Comparison of ENCODE assay signal across 12 cellular contexts in the genomic region with DNA sequence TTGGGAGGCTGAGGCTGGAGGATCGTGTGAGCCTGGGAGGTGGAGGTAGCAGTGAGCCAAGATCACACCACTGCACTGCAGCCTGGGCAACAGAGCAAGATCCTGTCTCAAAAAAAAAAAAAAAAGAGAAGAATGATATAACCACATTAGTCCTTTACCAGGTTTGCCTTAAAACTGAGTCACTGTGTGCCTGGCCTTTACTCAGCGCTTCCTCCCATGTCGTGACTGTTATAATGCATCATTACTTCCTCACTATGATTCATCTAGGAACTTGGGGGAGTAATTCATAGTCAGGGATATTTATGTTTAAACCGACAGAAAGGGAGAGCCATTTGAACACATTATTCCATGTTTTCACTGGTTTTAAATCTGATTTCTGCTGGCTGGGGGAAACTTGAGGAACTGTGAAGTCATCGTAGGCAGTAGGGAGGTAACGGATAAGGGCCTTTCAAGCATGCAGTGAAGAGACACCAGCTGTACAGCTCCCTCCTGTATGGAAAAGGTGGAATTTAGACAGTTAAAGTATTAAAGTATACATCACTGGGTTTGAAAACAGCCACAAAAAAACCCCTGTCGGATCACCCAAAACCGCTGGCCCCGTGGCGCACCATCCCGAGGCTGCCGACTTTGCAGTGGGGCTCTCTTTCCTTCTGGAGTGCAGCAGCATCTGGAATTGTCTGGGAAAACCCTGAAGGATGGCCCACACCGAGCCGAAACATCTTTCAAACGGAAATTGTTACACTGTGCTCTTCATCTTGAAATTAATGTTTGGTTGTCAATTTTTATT.
DNase-seq lines count a peak whose midpoint lies in the region; ATAC-seq and TF ChIP-seq lines count a peak whose summit lies in the region.
"Had no signal": no experiment of that assay in that cellular context is flagged by ENCODE, and none has a peak within 500 bp of the region (broad histone marks: within the 10 kb centered on the region; RNA-seq: fewer than 3 reads in every experiment).

No MANE protein-coding gene starts in this region.

- H3K4me3 Mint-ChIP-seq in activated naive CD4-positive, alpha-beta T cell treated with anti-CD3 and anti-CD28 coated beads for 36 hours: no peak overlapping the region
- no peak overlapping the region for H3K4me3 Mint-ChIP-seq in stimulated activated naive B cell treated with anti-CD40 and anti-IgM and Interleukin-4, amounts not matched to agents 10 μg/mL and 1 μg/mL and 100 μg/mL, for 72 hours
- no peak overlapping the region for H3K4me3 Mint-ChIP-seq in Caco-2 (ENCODE audit: unreplicated experiment)
- H3K4me3 Mint-ChIP-seq: naive B cell had no signal

- BruUV-seq in PC-3 (replicated peaks; lab: Mats Ljungman, UMichigan): TSS peak; percentile 88
- BruUV-seq in Caco-2 (replicated peaks; lab: Mats Ljungman, UMichigan): no TSS peak

- peak overlapping the region; percentile 75 for H3K4me3 ChIP-seq in PC-3 (ENCODE audit: low read length)
- no peak overlapping the region for H3K4me3 ChIP-seq in Caco-2 (ENCODE audit: low read depth, low read length)
- H3K4me3 ChIP-seq: dorsolateral prefrontal cortex had no signal

- peak; percentile 60 for DNase-seq in activated naive CD4-positive, alpha-beta T cell treated with anti-CD3 and anti-CD28 coated beads for 36 hours
- no peak for DNase-seq in activated naive CD4-positive, alpha-beta T cell (lab: John Stamatoyannopoulos, UW)
- peak; percentile 92 for DNase-seq in PC-3
- peak; percentile 72 for DNase-seq in epithelial cell of prostate (ENCODE audit: low read depth, low spot score)
- DNase-seq in stimulated activated naive B cell treated with anti-CD40 and anti-IgM and Interleukin-4, amounts not matched to agents 10 μg/mL and 1 μg/mL and 100 μg/mL, for 72 hours: no peak
- no peak for DNase-seq in Caco-2
- DNase-seq in GF-D8 (lab: John Stamatoyannopoulos, UW): no peak
- DNase-seq: Calu3, dorsolateral prefrontal cortex, naive B cell had no signal

- TF ChIP-seq CTCF in PC-3 (conservative IDR thresholded peaks at IDR 0.05; ENCODE audit: low read depth, low read length) (no peak), Caco-2 (IDR thresholded peaks at IDR 0.05; ENCODE audit: insufficient read depth in 1 of 2, low read depth in 1 of 2, low read length in 1 of 2, severe bottlenecking in 1 of 2, unreplicated experiment in 1 of 2) (no peak)

- H3K79me2 ChIP-seq in PC-3 (ENCODE audit: low read length): peaks cover 47% of the 10 kb centered on the region

- no peaks in the 10 kb centered on the region for H3F3A ChIP-seq in PC-3 (ENCODE audit: low read length, unreplicated experiment)

- POLR2A ChIA-PET in PC-3 (lab: Charles Lee; ENCODE audit: unreplicated experiment) (interaction anchor here (0.6 to 1.0 kb wide), 2 partner anchors 19 to 24 kb away, joined by 5 to 8 read pairs; no protein-coding TSS in a partner anchor), Caco-2 (lab: Charles Lee) (no interaction called here)

- peaks cover 1% of the 10 kb centered on the region; the same call in 1 of the 2 replicates for H3K9me3 ChIP-seq in PC-3 (ENCODE audit: low read length)
- H3K9me3 ChIP-seq in Caco-2: no peaks in the 10 kb centered on the region

- H3K4me1 Mint-ChIP-seq in activated naive CD4-positive, alpha-beta T cell treated with anti-CD3 and anti-CD28 coated beads for 36 hours (ENCODE audit: low read depth): peaks cover 11% of the 10 kb centered on the region
- H3K4me1 Mint-ChIP-seq in stimulated activated naive B cell treated with anti-CD40 and anti-IgM and Interleukin-4, amounts not matched to agents 10 μg/mL and 1 μg/mL and 100 μg/mL, for 72 hours: peaks cover 9 to 27% of the 10 kb centered on the region in 2 donors
- no peaks in the 10 kb centered on the region for H3K4me1 Mint-ChIP-seq in Caco-2 (ENCODE audit: low read depth, unreplicated experiment)

- H3K4me1 ChIP-seq in PC-3 (ENCODE audit: insufficient read depth, low read length) (peaks cover 40% of the 10 kb centered on the region), Caco-2 (no peaks in the 10 kb centered on the region)

- H3K36me3 ChIP-seq in PC-3 (ENCODE audit: low read depth, low read length) (peaks cover 5% of the 10 kb centered on the region), Caco-2 (ENCODE audit: control insufficient read depth, insufficient read depth, low read length) (no peaks in the 10 kb centered on the region)

- H3K9me2 ChIP-seq in PC-3 (replicated peaks; ENCODE audit: low read length): no peaks in the 10 kb centered on the region

- no peaks in the 10 kb centered on the region for H3K36me3 Mint-ChIP-seq in activated naive CD4-positive, alpha-beta T cell treated with anti-CD3 and anti-CD28 coated beads for 36 hours (ENCODE audit: low read depth)
- peaks cover 6 to 10% of the 10 kb centered on the region in 2 donors for H3K36me3 Mint-ChIP-seq in stimulated activated naive B cell treated with anti-CD40 and anti-IgM and Interleukin-4, amounts not matched to agents 10 μg/mL and 1 μg/mL and 100 μg/mL, for 72 hours
- H3K36me3 Mint-ChIP-seq in Caco-2 (ENCODE audit: insufficient read depth, unreplicated experiment): peaks cover 1% of the 10 kb centered on the region
- H3K36me3 Mint-ChIP-seq: naive B cell had no signal

- H3K27me3 ChIP-seq in PC-3 (ENCODE audit: low read length) (no peaks in the 10 kb centered on the region), Caco-2 (replicated peaks; ENCODE audit: control insufficient read depth, insufficient read depth, low read length) (no peaks in the 10 kb centered on the region)
- H3K27me3 ChIP-seq: dorsolateral prefrontal cortex had no signal

- CTCF ChIA-PET in activated naive CD4-positive, alpha-beta T cell treated with anti-CD3 and anti-CD28 coated beads for 36 hours (lab: Charles Lee): interaction anchor here (1.1 to 1.6 kb wide), 2 partner anchors 11 to 18 kb away, joined by 3 read pairs; no protein-coding TSS in a partner anchor
- CTCF ChIA-PET in PC-3 (lab: Charles Lee): no interaction called here
- CTCF ChIA-PET in Caco-2 (lab: Charles Lee): no interaction called here

- peak; percentile 74 for ATAC-seq in PC-3
- peak; percentile 60 to 71 for ATAC-seq in stimulated activated naive B cell treated with anti-CD40 and anti-IgM and Interleukin-4, amounts not matched to agents 10 μg/mL and 1 μg/mL and 100 μg/mL, for 72 hours (replicated peaks)
- ATAC-seq in GM21423 (IDR thresholded peaks at IDR 0.05; ENCODE audit: unreplicated experiment): no peak

- H3K27ac ChIP-seq in PC-3 (ENCODE audit: low read length) (peak overlapping the region; percentile 100), epithelial cell of prostate (peak overlapping the region; percentile 91)
- H3K27ac ChIP-seq: dorsolateral prefrontal cortex, VCaP had no signal

- H2AFZ ChIP-seq in PC-3 (ENCODE audit: low read length): no peak overlapping the region

- intact Hi-C loops in activated naive CD4-positive, alpha-beta T cell treated with anti-CD3 and anti-CD28 coated beads for 36 hours (cut with micrococcal nuclease): loop anchor here (1.0 kb wide), 1 partner anchor 18 kb away; no protein-coding TSS in a partner anchor
- intact Hi-C loops in PC-3 (cut with micrococcal nuclease): loop anchor here (1.0 kb wide), 1 partner anchor 19 kb away; no protein-coding TSS in a partner anchor
- intact Hi-C loops in Caco-2 (cut with micrococcal nuclease; ENCODE audit: unreplicated experiment): no loop called here

- no peak overlapping the region for H3K27ac Mint-ChIP-seq in activated naive CD4-positive, alpha-beta T cell treated with anti-CD3 and anti-CD28 coated beads for 36 hours
- no peak overlapping the region for H3K27ac Mint-ChIP-seq in stimulated activated naive B cell treated with anti-CD40 and anti-IgM and Interleukin-4, amounts not matched to agents 10 μg/mL and 1 μg/mL and 100 μg/mL, for 72 hours
- no peak overlapping the region for H3K27ac Mint-ChIP-seq in Caco-2 (ENCODE audit: unreplicated experiment)

- peak overlapping the region; percentile 95 for H3K4me2 ChIP-seq in PC-3 (ENCODE audit: low read length)

- H3K9ac ChIP-seq in PC-3 (ENCODE audit: low read length): peak overlapping the region; percentile 99

- H4K20me1 ChIP-seq in PC-3 (ENCODE audit: low read length): no peaks in the 10 kb centered on the region

- no peaks in the 10 kb centered on the region for H3K9me3 Mint-ChIP-seq in activated naive CD4-positive, alpha-beta T cell treated with anti-CD3 and anti-CD28 coated beads for 36 hours
- H3K9me3 Mint-ChIP-seq in stimulated activated naive B cell treated with anti-CD40 and anti-IgM and Interleukin-4, amounts not matched to agents 10 μg/mL and 1 μg/mL and 100 μg/mL, for 72 hours: no peaks in the 10 kb centered on the region
- H3K9me3 Mint-ChIP-seq in Caco-2 (ENCODE audit: unreplicated experiment): no peaks in the 10 kb centered on the region
- H3K9me3 Mint-ChIP-seq: naive B cell had no signal

- H3K27me3 Mint-ChIP-seq in activated naive CD4-positive, alpha-beta T cell treated with anti-CD3 and anti-CD28 coated beads for 36 hours (ENCODE audit: low read depth): no peaks in the 10 kb centered on the region
- H3K27me3 Mint-ChIP-seq in stimulated activated naive B cell treated with anti-CD40 and anti-IgM and Interleukin-4, amounts not matched to agents 10 μg/mL and 1 μg/mL and 100 μg/mL, for 72 hours: no peaks in the 10 kb centered on the region
- no peaks in the 10 kb centered on the region for H3K27me3 Mint-ChIP-seq in Caco-2 (ENCODE audit: insufficient read depth, unreplicated experiment)
- H3K27me3 Mint-ChIP-seq: naive B cell had no signal

Comparison
In these comparisons a context has a peak if more than half of its experiments do, and no peak if none do; other contexts are left out.
1. DNase-seq: peak in activated naive CD4-positive, alpha-beta T cell treated with anti-CD3 and anti-CD28 coated beads for 36 hours (single experiment), PC-3 (single experiment) and epithelial cell of prostate (single experiment); none in activated naive CD4-positive, alpha-beta T cell (0 of 4), stimulated activated naive B cell treated with anti-CD40 and anti-IgM and Interleukin-4, amounts not matched to agents 10 μg/mL and 1 μg/mL and 100 μg/mL, for 72 hours (single experiment), Caco-2 (0 of 2) and GF-D8 (single experiment).